1 cellular context compared by ENCODE assay signal in the genomic region with DNA sequence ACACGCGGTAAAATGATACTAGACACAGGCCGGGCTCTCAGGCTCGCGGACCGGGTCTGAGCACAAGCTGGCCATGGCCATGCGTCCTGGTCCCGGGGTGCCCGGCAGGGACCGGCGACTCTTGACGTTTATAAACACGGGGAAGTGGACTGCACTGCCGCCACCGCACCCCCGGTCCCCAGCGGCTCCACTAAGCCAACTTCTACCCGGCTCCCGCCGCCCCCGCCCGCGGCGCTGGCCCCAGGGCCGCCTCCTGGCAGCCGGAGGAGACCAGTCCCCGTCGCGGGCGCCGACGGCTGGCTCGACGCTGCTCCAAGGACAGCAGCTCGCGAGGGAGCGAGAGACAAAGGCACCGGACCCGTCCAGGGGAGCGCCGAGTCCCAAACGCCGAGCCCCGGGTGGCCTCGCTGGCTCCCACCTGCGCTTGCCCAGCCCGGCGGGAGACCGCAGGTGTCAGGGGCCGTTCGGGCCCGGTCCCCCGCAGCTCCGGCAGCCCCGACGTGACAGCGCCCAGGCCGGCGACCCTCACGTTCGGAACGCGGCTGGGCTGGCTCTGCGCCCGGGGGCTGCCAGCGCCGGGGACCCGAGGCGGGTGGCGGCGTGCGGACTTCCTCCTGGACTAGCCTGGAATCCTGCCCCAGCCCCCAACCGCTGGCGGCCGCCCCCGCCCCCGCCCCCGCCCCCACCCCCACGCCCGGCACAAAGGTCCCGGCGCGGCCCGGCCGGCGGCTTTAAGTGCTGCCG.
TF ChIP-seq lines count a peak whose summit lies in the region.

No MANE protein-coding gene starts in this region.

TF ChIP-seq in HepG2, 621 proteins besides CTCF, POLR2A, EP300 and RAD21 (continued from another document and continues in another):
- TF ChIP-seq, protein P1, sequence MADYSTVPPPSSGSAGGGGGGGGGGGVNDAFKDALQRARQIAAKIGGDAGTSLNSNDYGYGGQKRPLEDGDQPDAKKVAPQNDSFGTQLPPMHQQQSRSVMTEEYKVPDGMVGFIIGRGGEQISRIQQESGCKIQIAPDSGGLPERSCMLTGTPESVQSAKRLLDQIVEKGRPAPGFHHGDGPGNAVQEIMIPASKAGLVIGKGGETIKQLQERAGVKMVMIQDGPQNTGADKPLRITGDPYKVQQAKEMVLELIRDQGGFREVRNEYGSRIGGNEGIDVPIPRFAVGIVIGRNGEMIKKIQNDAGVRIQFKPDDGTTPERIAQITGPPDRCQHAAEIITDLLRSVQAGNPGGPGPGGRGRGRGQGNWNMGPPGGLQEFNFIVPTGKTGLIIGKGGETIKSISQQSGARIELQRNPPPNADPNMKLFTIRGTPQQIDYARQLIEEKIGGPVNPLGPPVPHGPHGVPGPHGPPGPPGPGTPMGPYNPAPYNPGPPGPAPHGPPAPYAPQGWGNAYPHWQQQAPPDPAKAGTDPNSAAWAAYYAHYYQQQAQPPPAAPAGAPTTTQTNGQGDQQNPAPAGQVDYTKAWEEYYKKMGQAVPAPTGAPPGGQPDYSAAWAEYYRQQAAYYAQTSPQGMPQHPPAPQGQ (CRISPR knock-in tag; IDR thresholded peaks at IDR 0.05; ENCODE audit: borderline replicate concordance): no peak
- TF ChIP-seq ZNF224 (CRISPR knock-in tag; IDR thresholded peaks at IDR 0.05) (no peak), TP53 (CRISPR knock-in tag; conservative IDR thresholded peaks at IDR 0.05) (no peak), SAP130 (CRISPR knock-in tag; IDR thresholded peaks at IDR 0.05; ENCODE audit: low read depth) (peak; percentile 32; the same call in 1 of the 2 replicates), SIX4 (CRISPR knock-in tag; IDR thresholded peaks at IDR 0.05) (no peak), U2AF1 (optimal IDR thresholded peaks at IDR 0.05; ENCODE audit: low read depth, low read length) (no peak), ZNF124 (CRISPR knock-in tag; IDR thresholded peaks at IDR 0.05) (no peak), NCOA1 (CRISPR knock-in tag; IDR thresholded peaks at IDR 0.05) (no peak), MEF2D (CRISPR knock-in tag; IDR thresholded peaks at IDR 0.05) (no peak), ZNF331 (CRISPR knock-in tag; IDR thresholded peaks at IDR 0.05) (no peak), RXRB (CRISPR knock-in tag; IDR thresholded peaks at IDR 0.05; ENCODE audit: borderline replicate concordance) (no peak), ZNF777 (CRISPR knock-in tag; IDR thresholded peaks at IDR 0.05) (peak; percentile 94), NR1H2 (CRISPR knock-in tag; IDR thresholded peaks at IDR 0.05; ENCODE audit: borderline replicate concordance, low read depth) (peak; percentile 43; the same call in 1 of the 2 replicates), POLR2G (IDR thresholded peaks at IDR 0.05; ENCODE audit: low read depth, low read length) (no peak), ZSCAN31 (CRISPR knock-in tag; IDR thresholded peaks at IDR 0.05; ENCODE audit: low read depth) (0 out of 2 replicates have a peak, but pooled peaks have one; percentile 24), FOXM1 (CRISPR knock-in tag; IDR thresholded peaks at IDR 0.05) (no peak), ZNF225 (CRISPR knock-in tag; IDR thresholded peaks at IDR 0.05) (0 out of 2 replicates have a peak, but pooled peaks have one; percentile 36), ZNF749 (CRISPR knock-in tag; IDR thresholded peaks at IDR 0.05; ENCODE audit: borderline replicate concordance) (no peak), SMC3 (IDR thresholded peaks at IDR 0.05; ENCODE audit: low read length) (no peak), RNF2 (conservative IDR thresholded peaks at IDR 0.05; ENCODE audit: low read depth) (no peak), NCOR1 (IDR thresholded peaks at IDR 0.05; ENCODE audit: borderline replicate concordance, low read length) (no peak), ZKSCAN8 (CRISPR knock-in tag; IDR thresholded peaks at IDR 0.05; ENCODE audit: borderline replicate concordance) (no peak), DNMT1 (CRISPR knock-in tag; IDR thresholded peaks at IDR 0.05) (no peak), ZNF891 (CRISPR knock-in tag; IDR thresholded peaks at IDR 0.05) (no peak), TCF7 (IDR thresholded peaks at IDR 0.05; ENCODE audit: low read depth) (no peak), ZNF101 (CRISPR knock-in tag; IDR thresholded peaks at IDR 0.05; ENCODE audit: borderline replicate concordance, low read depth) (no peak), KLF6 (CRISPR knock-in tag; IDR thresholded peaks at IDR 0.05) (no peak), MYC (CRISPR knock-in tag; IDR thresholded peaks at IDR 0.05; ENCODE audit: borderline replicate concordance) (no peak), ZNF761 (CRISPR knock-in tag; conservative IDR thresholded peaks at IDR 0.05) (no peak), BCL6 (CRISPR knock-in tag; IDR thresholded peaks at IDR 0.05) (no peak), DPF2 (CRISPR knock-in tag; IDR thresholded peaks at IDR 0.05; ENCODE audit: borderline replicate concordance, low read depth) (no peak), ZNF292 (CRISPR knock-in tag; IDR thresholded peaks at IDR 0.05; ENCODE audit: borderline replicate concordance, low read depth) (no peak), ERF (CRISPR knock-in tag; IDR thresholded peaks at IDR 0.05) (no peak), ZNF781 (CRISPR knock-in tag; IDR thresholded peaks at IDR 0.05; ENCODE audit: borderline replicate concordance, not compliant biosample characterization) (no peak), JUN (CRISPR knock-in tag; IDR thresholded peaks at IDR 0.05) (no peak), ZNF550 (CRISPR knock-in tag; IDR thresholded peaks at IDR 0.05; ENCODE audit: borderline replicate concordance) (no peak)
- TF ChIP-seq, protein P2, sequence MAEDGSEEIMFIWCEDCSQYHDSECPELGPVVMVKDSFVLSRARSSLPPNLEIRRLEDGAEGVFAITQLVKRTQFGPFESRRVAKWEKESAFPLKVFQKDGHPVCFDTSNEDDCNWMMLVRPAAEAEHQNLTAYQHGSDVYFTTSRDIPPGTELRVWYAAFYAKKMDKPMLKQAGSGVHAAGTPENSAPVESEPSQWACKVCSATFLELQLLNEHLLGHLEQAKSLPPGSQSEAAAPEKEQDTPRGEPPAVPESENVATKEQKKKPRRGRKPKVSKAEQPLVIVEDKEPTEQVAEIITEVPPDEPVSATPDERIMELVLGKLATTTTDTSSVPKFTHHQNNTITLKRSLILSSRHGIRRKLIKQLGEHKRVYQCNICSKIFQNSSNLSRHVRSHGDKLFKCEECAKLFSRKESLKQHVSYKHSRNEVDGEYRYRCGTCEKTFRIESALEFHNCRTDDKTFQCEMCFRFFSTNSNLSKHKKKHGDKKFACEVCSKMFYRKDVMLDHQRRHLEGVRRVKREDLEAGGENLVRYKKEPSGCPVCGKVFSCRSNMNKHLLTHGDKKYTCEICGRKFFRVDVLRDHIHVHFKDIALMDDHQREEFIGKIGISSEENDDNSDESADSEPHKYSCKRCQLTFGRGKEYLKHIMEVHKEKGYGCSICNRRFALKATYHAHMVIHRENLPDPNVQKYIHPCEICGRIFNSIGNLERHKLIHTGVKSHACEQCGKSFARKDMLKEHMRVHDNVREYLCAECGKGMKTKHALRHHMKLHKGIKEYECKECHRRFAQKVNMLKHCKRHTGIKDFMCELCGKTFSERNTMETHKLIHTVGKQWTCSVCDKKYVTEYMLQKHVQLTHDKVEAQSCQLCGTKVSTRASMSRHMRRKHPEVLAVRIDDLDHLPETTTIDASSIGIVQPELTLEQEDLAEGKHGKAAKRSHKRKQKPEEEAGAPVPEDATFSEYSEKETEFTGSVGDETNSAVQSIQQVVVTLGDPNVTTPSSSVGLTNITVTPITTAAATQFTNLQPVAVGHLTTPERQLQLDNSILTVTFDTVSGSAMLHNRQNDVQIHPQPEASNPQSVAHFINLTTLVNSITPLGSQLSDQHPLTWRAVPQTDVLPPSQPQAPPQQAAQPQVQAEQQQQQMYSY (CRISPR knock-in tag; IDR thresholded peaks at IDR 0.05): no peak
- TF ChIP-seq, protein P3, sequence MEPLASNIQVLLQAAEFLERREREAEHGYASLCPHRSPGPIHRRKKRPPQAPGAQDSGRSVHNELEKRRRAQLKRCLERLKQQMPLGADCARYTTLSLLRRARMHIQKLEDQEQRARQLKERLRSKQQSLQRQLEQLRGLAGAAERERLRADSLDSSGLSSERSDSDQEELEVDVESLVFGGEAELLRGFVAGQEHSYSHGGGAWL (CRISPR knock-in tag; IDR thresholded peaks at IDR 0.05): peak; percentile 38; the same call in 1 of the 2 replicates
- TF ChIP-seq, protein P4, sequence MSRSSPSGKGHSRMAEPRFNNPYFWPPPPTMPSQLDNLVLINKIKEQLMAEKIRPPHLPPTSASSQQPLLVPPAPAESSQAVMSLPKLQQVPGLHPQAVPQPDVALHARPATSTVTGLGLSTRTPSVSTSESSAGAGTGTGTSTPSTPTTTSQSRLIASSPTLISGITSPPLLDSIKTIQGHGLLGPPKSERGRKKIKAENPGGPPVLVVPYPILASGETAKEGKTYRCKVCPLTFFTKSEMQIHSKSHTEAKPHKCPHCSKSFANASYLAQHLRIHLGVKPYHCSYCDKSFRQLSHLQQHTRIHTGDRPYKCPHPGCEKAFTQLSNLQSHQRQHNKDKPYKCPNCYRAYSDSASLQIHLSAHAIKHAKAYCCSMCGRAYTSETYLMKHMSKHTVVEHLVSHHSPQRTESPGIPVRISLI (CRISPR knock-in tag; IDR thresholded peaks at IDR 0.05; ENCODE audit: borderline replicate concordance): no peak
- TF ChIP-seq, protein P5, sequence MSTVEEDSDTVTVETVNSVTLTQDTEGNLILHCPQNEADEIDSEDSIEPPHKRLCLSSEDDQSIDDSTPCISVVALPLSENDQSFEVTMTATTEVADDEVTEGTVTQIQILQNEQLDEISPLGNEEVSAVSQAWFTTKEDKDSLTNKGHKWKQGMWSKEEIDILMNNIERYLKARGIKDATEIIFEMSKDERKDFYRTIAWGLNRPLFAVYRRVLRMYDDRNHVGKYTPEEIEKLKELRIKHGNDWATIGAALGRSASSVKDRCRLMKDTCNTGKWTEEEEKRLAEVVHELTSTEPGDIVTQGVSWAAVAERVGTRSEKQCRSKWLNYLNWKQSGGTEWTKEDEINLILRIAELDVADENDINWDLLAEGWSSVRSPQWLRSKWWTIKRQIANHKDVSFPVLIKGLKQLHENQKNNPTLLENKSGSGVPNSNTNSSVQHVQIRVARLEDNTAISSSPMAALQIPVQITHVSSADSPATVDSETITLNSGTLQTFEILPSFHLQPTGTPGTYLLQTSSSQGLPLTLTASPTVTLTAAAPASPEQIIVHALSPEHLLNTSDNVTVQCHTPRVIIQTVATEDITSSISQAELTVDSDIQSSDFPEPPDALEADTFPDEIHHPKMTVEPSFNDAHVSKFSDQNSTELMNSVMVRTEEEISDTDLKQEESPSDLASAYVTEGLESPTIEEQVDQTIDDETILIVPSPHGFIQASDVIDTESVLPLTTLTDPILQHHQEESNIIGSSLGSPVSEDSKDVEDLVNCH (CRISPR knock-in tag; IDR thresholded peaks at IDR 0.05): no peak
- TF ChIP-seq, protein P6, sequence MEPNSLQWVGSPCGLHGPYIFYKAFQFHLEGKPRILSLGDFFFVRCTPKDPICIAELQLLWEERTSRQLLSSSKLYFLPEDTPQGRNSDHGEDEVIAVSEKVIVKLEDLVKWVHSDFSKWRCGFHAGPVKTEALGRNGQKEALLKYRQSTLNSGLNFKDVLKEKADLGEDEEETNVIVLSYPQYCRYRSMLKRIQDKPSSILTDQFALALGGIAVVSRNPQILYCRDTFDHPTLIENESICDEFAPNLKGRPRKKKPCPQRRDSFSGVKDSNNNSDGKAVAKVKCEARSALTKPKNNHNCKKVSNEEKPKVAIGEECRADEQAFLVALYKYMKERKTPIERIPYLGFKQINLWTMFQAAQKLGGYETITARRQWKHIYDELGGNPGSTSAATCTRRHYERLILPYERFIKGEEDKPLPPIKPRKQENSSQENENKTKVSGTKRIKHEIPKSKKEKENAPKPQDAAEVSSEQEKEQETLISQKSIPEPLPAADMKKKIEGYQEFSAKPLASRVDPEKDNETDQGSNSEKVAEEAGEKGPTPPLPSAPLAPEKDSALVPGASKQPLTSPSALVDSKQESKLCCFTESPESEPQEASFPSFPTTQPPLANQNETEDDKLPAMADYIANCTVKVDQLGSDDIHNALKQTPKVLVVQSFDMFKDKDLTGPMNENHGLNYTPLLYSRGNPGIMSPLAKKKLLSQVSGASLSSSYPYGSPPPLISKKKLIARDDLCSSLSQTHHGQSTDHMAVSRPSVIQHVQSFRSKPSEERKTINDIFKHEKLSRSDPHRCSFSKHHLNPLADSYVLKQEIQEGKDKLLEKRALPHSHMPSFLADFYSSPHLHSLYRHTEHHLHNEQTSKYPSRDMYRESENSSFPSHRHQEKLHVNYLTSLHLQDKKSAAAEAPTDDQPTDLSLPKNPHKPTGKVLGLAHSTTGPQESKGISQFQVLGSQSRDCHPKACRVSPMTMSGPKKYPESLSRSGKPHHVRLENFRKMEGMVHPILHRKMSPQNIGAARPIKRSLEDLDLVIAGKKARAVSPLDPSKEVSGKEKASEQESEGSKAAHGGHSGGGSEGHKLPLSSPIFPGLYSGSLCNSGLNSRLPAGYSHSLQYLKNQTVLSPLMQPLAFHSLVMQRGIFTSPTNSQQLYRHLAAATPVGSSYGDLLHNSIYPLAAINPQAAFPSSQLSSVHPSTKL (CRISPR knock-in tag; IDR thresholded peaks at IDR 0.05): no peak
- TF ChIP-seq, protein P7, sequence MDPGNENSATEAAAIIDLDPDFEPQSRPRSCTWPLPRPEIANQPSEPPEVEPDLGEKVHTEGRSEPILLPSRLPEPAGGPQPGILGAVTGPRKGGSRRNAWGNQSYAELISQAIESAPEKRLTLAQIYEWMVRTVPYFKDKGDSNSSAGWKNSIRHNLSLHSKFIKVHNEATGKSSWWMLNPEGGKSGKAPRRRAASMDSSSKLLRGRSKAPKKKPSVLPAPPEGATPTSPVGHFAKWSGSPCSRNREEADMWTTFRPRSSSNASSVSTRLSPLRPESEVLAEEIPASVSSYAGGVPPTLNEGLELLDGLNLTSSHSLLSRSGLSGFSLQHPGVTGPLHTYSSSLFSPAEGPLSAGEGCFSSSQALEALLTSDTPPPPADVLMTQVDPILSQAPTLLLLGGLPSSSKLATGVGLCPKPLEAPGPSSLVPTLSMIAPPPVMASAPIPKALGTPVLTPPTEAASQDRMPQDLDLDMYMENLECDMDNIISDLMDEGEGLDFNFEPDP (CRISPR knock-in tag; conservative IDR thresholded peaks at IDR 0.05): no peak
- TF ChIP-seq, protein P8, sequence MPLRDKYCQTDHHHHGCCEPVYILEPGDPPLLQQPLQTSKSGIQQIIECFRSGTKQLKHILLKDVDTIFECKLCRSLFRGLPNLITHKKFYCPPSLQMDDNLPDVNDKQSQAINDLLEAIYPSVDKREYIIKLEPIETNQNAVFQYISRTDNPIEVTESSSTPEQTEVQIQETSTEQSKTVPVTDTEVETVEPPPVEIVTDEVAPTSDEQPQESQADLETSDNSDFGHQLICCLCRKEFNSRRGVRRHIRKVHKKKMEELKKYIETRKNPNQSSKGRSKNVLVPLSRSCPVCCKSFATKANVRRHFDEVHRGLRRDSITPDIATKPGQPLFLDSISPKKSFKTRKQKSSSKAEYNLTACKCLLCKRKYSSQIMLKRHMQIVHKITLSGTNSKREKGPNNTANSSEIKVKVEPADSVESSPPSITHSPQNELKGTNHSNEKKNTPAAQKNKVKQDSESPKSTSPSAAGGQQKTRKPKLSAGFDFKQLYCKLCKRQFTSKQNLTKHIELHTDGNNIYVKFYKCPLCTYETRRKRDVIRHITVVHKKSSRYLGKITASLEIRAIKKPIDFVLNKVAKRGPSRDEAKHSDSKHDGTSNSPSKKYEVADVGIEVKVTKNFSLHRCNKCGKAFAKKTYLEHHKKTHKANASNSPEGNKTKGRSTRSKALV (CRISPR knock-in tag; IDR thresholded peaks at IDR 0.05): no peak
- TF ChIP-seq, protein P9, sequence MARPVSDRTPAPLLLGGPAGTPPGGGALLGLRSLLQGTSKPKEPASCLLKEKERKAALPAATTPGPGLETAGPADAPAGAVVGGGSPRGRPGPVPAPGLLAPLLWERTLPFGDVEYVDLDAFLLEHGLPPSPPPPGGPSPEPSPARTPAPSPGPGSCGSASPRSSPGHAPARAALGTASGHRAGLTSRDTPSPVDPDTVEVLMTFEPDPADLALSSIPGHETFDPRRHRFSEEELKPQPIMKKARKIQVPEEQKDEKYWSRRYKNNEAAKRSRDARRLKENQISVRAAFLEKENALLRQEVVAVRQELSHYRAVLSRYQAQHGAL (CRISPR knock-in tag; IDR thresholded peaks at IDR 0.05; ENCODE audit: not compliant biosample characterization): no peak
